ENCODE assay signal across 8 cellular contexts in genomic region chr7:65798111-65799075, GRCh38.
A peak's percentile ranks its signal among the peaks of the same experiment; 100 is the strongest.
DNase-seq lines count a peak whose midpoint lies in the region; ATAC-seq lines count a peak whose summit lies in the region.

No MANE protein-coding gene starts in this region.

- no peak overlapping the region for H3K4me3 ChIP-seq in MG63

- no peaks in the 10 kb centered on the region for H3K27me3 ChIP-seq in MG63

- H3K9me3 ChIP-seq in MG63: no peaks in the 10 kb centered on the region

- peak overlapping the region; percentile 18 for H3K27ac ChIP-seq in epithelial cell of prostate
- no peak overlapping the region for H3K27ac ChIP-seq in substantia nigra (ENCODE audit: low read depth, low read length, poor library complexity, severe bottlenecking)

- DNase-seq in MG63: peak; percentile 28
- DNase-seq in epithelial cell of prostate (ENCODE audit: low read depth, low spot score): no peak
- no peak for DNase-seq in hippocampal formation (lab: John Stamatoyannopoulos, UW)
- DNase-seq in globus pallidus (ENCODE audit: low spot score): no peak
- no peak for DNase-seq in substantia nigra (lab: John Stamatoyannopoulos, UW)
- DNase-seq in cerebellum (ENCODE audit: low spot score): no peak

- ATAC-seq in GM18502 (IDR thresholded peaks at IDR 0.05; ENCODE audit: poor library complexity, unreplicated experiment) (peak; percentile 99), GM21786 (IDR thresholded peaks at IDR 0.05; ENCODE audit: unreplicated experiment) (peak; percentile 99)

- no peaks in the 10 kb centered on the region for H3K36me3 ChIP-seq in MG63
